Comparison of ENCODE assay signal across 16 cellular contexts in the genomic region with DNA sequence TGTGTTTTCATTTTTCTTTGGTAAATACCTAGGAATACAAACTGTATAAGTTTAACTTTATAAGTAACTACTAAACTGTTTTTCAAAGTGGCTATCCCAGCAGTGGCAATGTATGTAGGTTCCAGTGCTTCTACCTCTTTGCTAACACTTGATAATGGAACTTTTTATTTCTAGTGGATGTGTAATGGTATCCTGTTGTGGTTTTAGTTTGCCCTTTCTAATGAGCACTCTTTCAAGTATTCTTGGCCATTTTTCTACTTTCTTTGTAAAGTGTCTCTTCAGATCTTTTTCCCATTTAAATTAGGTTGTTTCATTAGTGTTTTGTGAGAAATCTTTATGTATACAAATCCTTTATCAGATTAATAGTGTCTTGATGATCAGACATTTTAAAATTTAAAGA. TPM values are rescaled to one million over a fixed set of nuclear protein-coding genes. Genes with fewer than 3 reads are reported as not detected.
DNase-seq lines count a peak whose midpoint lies in the region; ATAC-seq, FAIRE-seq and TF ChIP-seq lines count a peak whose summit lies in the region.
"Had no signal": no experiment of that assay in that cellular context is flagged by ENCODE, and none has a peak within 500 bp of the region (broad histone marks: within the 10 kb centered on the region; RNA-seq: fewer than 3 reads in every experiment).

No MANE protein-coding gene starts in this region.

- intact Hi-C loops in activated CD4-positive, alpha-beta T cell treated with anti-CD3 and anti-CD28 coated beads, Interleukin-2, amount 10 ng/mL, durations not matched to agents 24 days and 14 days (cut with micrococcal nuclease), result no loop called here
- intact Hi-C loops in activated CD4-positive, alpha-beta T cell treated with anti-CD3 and anti-CD28 coated beads for 36 hours (cut with DNase I, micrococcal nuclease), result loop anchor here in 1 of 2 experiments (10.0 kb wide), 1 partner anchor 451 kb away; a partner anchor contains a TSS

- CTCF ChIA-PET in activated CD4-positive, alpha-beta T cell treated with anti-CD3 and anti-CD28 coated beads for 36 hours (lab: Charles Lee), result no interaction called here
- CTCF ChIA-PET in CD8-positive, alpha-beta memory T cell (lab: Charles Lee), result no interaction called here

- no peak for FAIRE-seq in GM19239 (lab: Jason Lieb, UNC)

- H3K4me3 ChIP-seq in astrocyte of the spinal cord (ENCODE audit: low read depth, low read length), result no peak overlapping the region
- no peak overlapping the region for H3K4me3 ChIP-seq in neural progenitor cell
- no peak overlapping the region for H3K4me3 ChIP-seq in CD8-positive, alpha-beta memory T cell (ENCODE audit: low read length)

- H3K4me1 ChIP-seq in neural progenitor cell, result peaks cover 19% of the 10 kb centered on the region
- peaks cover 5% of the 10 kb centered on the region for H3K4me1 ChIP-seq in CD8-positive, alpha-beta memory T cell (ENCODE audit: insufficient read depth, low read length)

- no peaks in the 10 kb centered on the region for H3K27me3 ChIP-seq in neural progenitor cell
- H3K27me3 ChIP-seq in CD8-positive, alpha-beta memory T cell (ENCODE audit: insufficient read depth, low read length, poor library complexity, severe bottlenecking), result no peaks in the 10 kb centered on the region

- no peak for DNase-seq in activated CD4-positive, alpha-beta T cell treated with anti-CD3 and anti-CD28 coated beads, Interleukin-2, amount 10 ng/mL, durations not matched to agents 24 days and 14 days
- no peak for DNase-seq in activated CD4-positive, alpha-beta T cell treated with anti-CD3 and anti-CD28 coated beads for 36 hours
- DNase-seq in astrocyte of the spinal cord (ENCODE audit: low read depth, low spot score) (peak; percentile 53), neural progenitor cell (ENCODE audit: low spot score) (no peak), NCI-H2227 (lab: John Stamatoyannopoulos, UW; ENCODE audit: unreplicated experiment) (no peak), GM19239 (ENCODE audit: insufficient read length, low spot score) (no peak)
- no peak for DNase-seq in CD8-positive, alpha-beta memory T cell
- DNase-seq: activated CD4-positive, alpha-beta T cell treated with anti-CD3 and anti-CD28 coated beads for 1 hour; activated effector memory CD4-positive, alpha-beta T cell treated with anti-CD3 and anti-CD28 coated beads, Interleukin-2, amount 50 U/mL, for 16 hours; effector memory CD8-positive, alpha-beta T cell; immature natural killer cell; NCI-H146; NCI-H510A treated with DMSO at 0.1 percent for 48 hours; PC-3; SW 1271 had no signal

- TF ChIP-seq CTCF in astrocyte of the spinal cord (IDR thresholded peaks at IDR 0.05; ENCODE audit: low read depth, low read length) (no peak), neural progenitor cell (IDR thresholded peaks at IDR 0.05) (no peak)

- in situ Hi-C loops in astrocyte of the spinal cord (cut with HindIII; ENCODE audit: low sequenced_read_pairs), result no loop called here

- ATAC-seq in activated CD4-positive, alpha-beta T cell treated with anti-CD3 and anti-CD28 coated beads for 36 hours, result no peak
- ATAC-seq: effector memory CD8-positive, alpha-beta T cell; PC-3 had no signal

- H3K27ac ChIP-seq in KOPT-K1 (ENCODE audit: low read depth, low read length, poor library complexity, severe bottlenecking) (peak overlapping the region; percentile 0), neural progenitor cell (no peak overlapping the region)
- H3K27ac ChIP-seq in CD8-positive, alpha-beta memory T cell (ENCODE audit: low read depth, low read length), result no peak overlapping the region

- peaks cover 4% of the 10 kb centered on the region for H3K9me3 Mint-ChIP-seq in activated CD4-positive, alpha-beta T cell treated with anti-CD3 and anti-CD28 coated beads, Interleukin-2, amount 10 ng/mL, durations not matched to agents 24 days and 14 days
- no peaks in the 10 kb centered on the region for H3K9me3 Mint-ChIP-seq in activated CD4-positive, alpha-beta T cell treated with anti-CD3 and anti-CD28 coated beads for 36 hours (ENCODE audit: low read depth)
- no peaks in the 10 kb centered on the region for H3K9me3 Mint-ChIP-seq in neural progenitor cell
- no peaks in the 10 kb centered on the region for H3K9me3 Mint-ChIP-seq in CD8-positive, alpha-beta memory T cell
- H3K9me3 Mint-ChIP-seq: effector memory CD8-positive, alpha-beta T cell; immature natural killer cell had no signal

- H3K4me2 ChIP-seq in neural progenitor cell, result peak overlapping the region; percentile 25

- peaks cover 31% of the 10 kb centered on the region for H3K36me3 Mint-ChIP-seq in activated CD4-positive, alpha-beta T cell treated with anti-CD3 and anti-CD28 coated beads, Interleukin-2, amount 10 ng/mL, durations not matched to agents 24 days and 14 days (ENCODE audit: low read depth)
- peaks cover 31% of the 10 kb centered on the region for H3K36me3 Mint-ChIP-seq in activated CD4-positive, alpha-beta T cell treated with anti-CD3 and anti-CD28 coated beads for 36 hours (ENCODE audit: low read depth)
- peaks cover 2% of the 10 kb centered on the region for H3K36me3 Mint-ChIP-seq in neural progenitor cell
- peaks cover 0 to 17% (median 7%) of the 10 kb centered on the region in 3 donors for H3K36me3 Mint-ChIP-seq in CD8-positive, alpha-beta memory T cell

- peaks cover 57% of the 10 kb centered on the region for H3K36me3 ChIP-seq in KOPT-K1 (ENCODE audit: insufficient read depth, low read length)
- peaks cover 11% of the 10 kb centered on the region for H3K36me3 ChIP-seq in neural progenitor cell
- no peaks in the 10 kb centered on the region for H3K36me3 ChIP-seq in CD8-positive, alpha-beta memory T cell (ENCODE audit: insufficient read depth, low read length)

- H3K4me1 Mint-ChIP-seq in activated CD4-positive, alpha-beta T cell treated with anti-CD3 and anti-CD28 coated beads, Interleukin-2, amount 10 ng/mL, durations not matched to agents 24 days and 14 days, result peaks cover 43% of the 10 kb centered on the region
- H3K4me1 Mint-ChIP-seq in activated CD4-positive, alpha-beta T cell treated with anti-CD3 and anti-CD28 coated beads for 36 hours, result peaks cover 39% of the 10 kb centered on the region
- H3K4me1 Mint-ChIP-seq in neural progenitor cell, result peaks cover 16% of the 10 kb centered on the region
- H3K4me1 Mint-ChIP-seq in CD8-positive, alpha-beta memory T cell, result peaks cover 23 to 54% (median 53%) of the 10 kb centered on the region in 3 donors

- H3K27me3 Mint-ChIP-seq in activated CD4-positive, alpha-beta T cell treated with anti-CD3 and anti-CD28 coated beads, Interleukin-2, amount 10 ng/mL, durations not matched to agents 24 days and 14 days, result no peaks in the 10 kb centered on the region
- H3K27me3 Mint-ChIP-seq in activated CD4-positive, alpha-beta T cell treated with anti-CD3 and anti-CD28 coated beads for 36 hours, result no peaks in the 10 kb centered on the region
- no peaks in the 10 kb centered on the region for H3K27me3 Mint-ChIP-seq in neural progenitor cell (ENCODE audit: insufficient read depth, low read depth)
- H3K27me3 Mint-ChIP-seq in CD8-positive, alpha-beta memory T cell, result no peaks in the 10 kb centered on the region
- H3K27me3 Mint-ChIP-seq: effector memory CD8-positive, alpha-beta T cell had no signal

- H3K4me3 Mint-ChIP-seq in activated CD4-positive, alpha-beta T cell treated with anti-CD3 and anti-CD28 coated beads, Interleukin-2, amount 10 ng/mL, durations not matched to agents 24 days and 14 days, result peak overlapping the region; percentile 22
- H3K4me3 Mint-ChIP-seq in activated CD4-positive, alpha-beta T cell treated with anti-CD3 and anti-CD28 coated beads for 36 hours, result no peak overlapping the region
- no peak overlapping the region for H3K4me3 Mint-ChIP-seq in neural progenitor cell
- H3K4me3 Mint-ChIP-seq in CD8-positive, alpha-beta memory T cell, result no peak overlapping the region
- H3K4me3 Mint-ChIP-seq: effector memory CD8-positive, alpha-beta T cell; immature natural killer cell had no signal

- peaks cover 96% of the 10 kb centered on the region for H3K79me2 ChIP-seq in neural progenitor cell (ENCODE audit: low read depth)

- peaks cover 2% of the 10 kb centered on the region for H3F3A ChIP-seq in neural progenitor cell (ENCODE audit: low read depth)

- POLR2A ChIA-PET in activated CD4-positive, alpha-beta T cell treated with anti-CD3 and anti-CD28 coated beads for 36 hours (lab: Charles Lee), result no interaction called here
- POLR2A ChIA-PET in CD8-positive, alpha-beta memory T cell (lab: Charles Lee), result no interaction called here

- no peak overlapping the region for H2AFZ ChIP-seq in neural progenitor cell (replicated peaks)

- no peaks in the 10 kb centered on the region for H4K20me1 ChIP-seq in neural progenitor cell (ENCODE audit: low read depth)

- H3K9me3 ChIP-seq in KOPT-K1 (ENCODE audit: insufficient read depth, low read length, poor library complexity, severe bottlenecking) (no peaks in the 10 kb centered on the region), neural progenitor cell (ENCODE audit: low read depth) (no peaks in the 10 kb centered on the region)
- no peaks in the 10 kb centered on the region for H3K9me3 ChIP-seq in CD8-positive, alpha-beta memory T cell (ENCODE audit: low read length)

- H3K27ac Mint-ChIP-seq in activated CD4-positive, alpha-beta T cell treated with anti-CD3 and anti-CD28 coated beads, Interleukin-2, amount 10 ng/mL, durations not matched to agents 24 days and 14 days, result peak overlapping the region; percentile 46
- no peak overlapping the region for H3K27ac Mint-ChIP-seq in activated CD4-positive, alpha-beta T cell treated with anti-CD3 and anti-CD28 coated beads for 36 hours
- no peak overlapping the region for H3K27ac Mint-ChIP-seq in neural progenitor cell
- no peak overlapping the region for H3K27ac Mint-ChIP-seq in CD8-positive, alpha-beta memory T cell
- H3K27ac Mint-ChIP-seq: effector memory CD8-positive, alpha-beta T cell; immature natural killer cell had no signal

- H3K9ac ChIP-seq in neural progenitor cell, result no peak overlapping the region

RNA-seq across cellular contexts. Expression of a gene that starts 4.6 kb away (rescaled TPM):
- total RNA-seq in activated CD4-positive, alpha-beta T cell treated with anti-CD3 and anti-CD28 coated beads, Interleukin-2, amount 10 ng/mL, durations not matched to agents 24 days and 14 days, result 55.0 and 55.6 TPM in 2 replicates
- 10 to 100 TPM; 74.6 to 86.2 TPM for total RNA-seq in activated CD4-positive, alpha-beta T cell treated with anti-CD3 and anti-CD28 coated beads for 36 hours
- total RNA-seq in neural progenitor cell (ENCODE audit: low replicate concordance), result 44.2 and 71.5 TPM in 2 replicates
- total RNA-seq in CD8-positive, alpha-beta memory T cell, result 10 to 100 TPM; 39.9 to 40.4 TPM
- polyA plus RNA-seq in CD8-positive, alpha-beta memory T cell, result 23.8 TPM
